Comparison of ENCODE assay signal across 34 cellular contexts in the genomic region with DNA sequence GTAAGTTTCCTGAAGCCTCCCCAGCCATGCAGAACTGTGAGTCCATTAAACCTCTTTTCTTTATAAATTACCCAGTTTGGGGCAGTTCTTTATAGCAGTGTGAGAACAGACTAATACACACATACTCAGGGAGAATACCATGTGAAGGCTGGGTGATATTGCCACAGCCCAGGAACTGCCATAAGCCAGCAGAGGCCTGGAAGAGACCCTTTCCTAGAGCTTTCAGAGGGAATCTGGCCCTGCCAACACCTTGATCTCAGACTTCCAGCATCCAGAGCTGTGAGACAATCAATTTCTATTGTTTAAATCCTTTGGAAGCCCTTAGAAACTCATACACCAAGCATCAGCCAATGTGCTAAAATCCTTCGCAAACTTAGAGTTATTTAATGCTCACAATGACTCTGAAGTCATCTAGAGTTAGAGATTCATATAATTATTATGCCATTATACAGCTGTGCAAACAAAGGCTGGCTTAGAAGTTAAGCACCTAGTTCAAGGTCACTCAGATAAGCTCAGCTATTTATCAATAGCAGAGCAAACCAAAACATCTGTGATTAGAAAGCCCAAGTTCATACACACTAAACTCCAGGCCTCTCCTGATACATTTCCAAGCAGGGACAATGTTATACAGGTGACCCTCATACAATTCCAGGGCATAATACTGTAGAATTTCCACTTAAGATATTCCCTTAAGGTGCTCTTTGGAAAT.
"Had no signal": no experiment of that assay in that cellular context is flagged by ENCODE, and none has a peak within 500 bp of the region (broad histone marks: within the 10 kb centered on the region; RNA-seq: fewer than 3 reads in every experiment).

No MANE protein-coding gene starts in this region.

- H3K9me3 Mint-ChIP-seq: activated CD4-positive, alpha-beta T cell treated with anti-CD3 and anti-CD28 coated beads, Interleukin-2, amount 10 ng/mL, durations not matched to agents 7 days and 5 days; activated naive CD4-positive, alpha-beta T cell treated with anti-CD3 and anti-CD28 coated beads, Interleukin-2, amount 10 ng/mL, durations not matched to agents 7 days and 5 days; activated naive CD8-positive, alpha-beta T cell treated with anti-CD3 and anti-CD28 coated beads, Interleukin-2, amount 50 U/mL, for 24 hours; activated T-cell treated with anti-CD3 and anti-CD28 coated beads, Interleukin-2, amount 50 U/mL, for 24 hours; activated T-helper 2 cell treated with anti-CD3 and anti-CD28 coated beads, Interferon-gamma antibody, Interleukin-2, Interleukin-4, amounts not matched to agents 10 μg/mL and 5 μg/mL and 100 μg/mL, durations not matched to agents 14 hours and 24 hours and 36 hours; T-helper 1 cell treated with Interleukin-12 subunit alpha and Interleukin-12 subunit beta and Interleukin-4 antibody, amounts not matched to agents 30 μg/mL and 1 μg/mL, for 36 hours; T-helper 2 cell treated with Interferon-gamma antibody and Interleukin-4, amounts not matched to agents 5 μg/mL and 100 μg/mL, for 36 hours had no signal

- H3K27me3 Mint-ChIP-seq: activated CD4-positive, alpha-beta T cell treated with anti-CD3 and anti-CD28 coated beads, Interleukin-2, amount 10 ng/mL, durations not matched to agents 7 days and 5 days had no signal

- DNase-seq: activated CD4-positive, alpha-beta T cell treated with anti-CD3 and anti-CD28 coated beads for 36 hours; activated CD4-positive, alpha-beta T cell treated with anti-CD3 and anti-CD28 coated beads, Interleukin-2, amount 10 ng/mL, durations not matched to agents 7 days and 5 days; activated CD4-positive, alpha-beta T cell treated with anti-CD3 and anti-CD28 coated beads, Interleukin-2, amount 50 U/mL, for 48 hours; activated CD8-positive, alpha-beta T cell treated with anti-CD3 and anti-CD28 coated beads, Interleukin-2, amount 10 ng/mL, durations not matched to agents 7 days and 5 days; activated naive CD4-positive, alpha-beta T cell treated with anti-CD3 and anti-CD28 coated beads, Interleukin-2, amount 10 ng/mL, durations not matched to agents 7 days and 5 days; activated naive CD8-positive, alpha-beta T cell treated with anti-CD3 and anti-CD28 coated beads, Interleukin-2, amount 50 U/mL, for 24 hours; activated T-cell treated with anti-CD3 and anti-CD28 coated beads, Interleukin-2, amount 50 U/mL, for 24 hours; anterior cingulate cortex; brain microvascular endothelial cell; central memory CD4-positive, alpha-beta T cell; Kasumi-1; KG1; MG63; NCI-H1048; NCI-H1105 treated with DMSO at 0.1 percent for 48 hours; NCI-H1436; NCI-H1694; NCI-H1930; NCI-H2081 treated with DMSO at 0.1 percent for 48 hours; NCI-H226; NCI-H446 treated with DMSO at 0.1 percent for 48 hours; NCI-H524; NCI-H69; NK-92 treated with Interleukin-12 subunit alpha and Interleukin-12 subunit beta, amount 100 ng/mL, for 24 hours; PC-9; SHP77; SJCRH30 had no signal

- H3K4me3 Mint-ChIP-seq: activated CD4-positive, alpha-beta T cell treated with anti-CD3 and anti-CD28 coated beads for 36 hours; activated CD4-positive, alpha-beta T cell treated with anti-CD3 and anti-CD28 coated beads, Interleukin-2, amount 10 ng/mL, durations not matched to agents 7 days and 5 days; activated CD8-positive, alpha-beta T cell treated with anti-CD3 and anti-CD28 coated beads, Interleukin-2, amount 10 ng/mL, durations not matched to agents 7 days and 5 days; activated naive CD4-positive, alpha-beta T cell treated with anti-CD3 and anti-CD28 coated beads, Interleukin-2, amount 10 ng/mL, durations not matched to agents 7 days and 5 days; activated naive CD8-positive, alpha-beta T cell; activated naive CD8-positive, alpha-beta T cell treated with anti-CD3 and anti-CD28 coated beads, Interleukin-2, amount 50 U/mL, for 24 hours; activated T-cell treated with anti-CD3 and anti-CD28 coated beads, Interleukin-2, amount 50 U/mL, for 24 hours; T-helper 1 cell treated with Interleukin-12 subunit alpha and Interleukin-12 subunit beta and Interleukin-4 antibody, amounts not matched to agents 30 μg/mL and 1 μg/mL, for 36 hours; T-helper 2 cell treated with Interferon-gamma antibody and Interleukin-4, amounts not matched to agents 5 μg/mL and 100 μg/mL, for 36 hours; WTC11 had no signal

- H3K36me3 Mint-ChIP-seq: activated naive CD4-positive, alpha-beta T cell treated with anti-CD3 and anti-CD28 coated beads, Interleukin-2, amount 10 ng/mL, durations not matched to agents 7 days and 5 days; activated naive CD8-positive, alpha-beta T cell; WTC11 had no signal

- H3K27ac ChIP-seq: brain microvascular endothelial cell, PC-9, SJCRH30, SK-N-MC had no signal

- ATAC-seq: activated CD4-positive, alpha-beta T cell treated with anti-CD3 and anti-CD28 coated beads for 36 hours; activated CD4-positive, CD25-positive, alpha-beta regulatory T cell treated with anti-CD3 and anti-CD28 coated beads, Interleukin-2, amount 50 U/mL, for 24 hours; activated CD8-positive, alpha-beta T cell treated with anti-CD3 and anti-CD28 coated beads, Interleukin-2, amount 10 ng/mL, durations not matched to agents 7 days and 5 days; activated naive CD8-positive, alpha-beta T cell treated with anti-CD3 and anti-CD28 coated beads, Interleukin-2, amount 50 U/mL, for 24 hours; WTC11 had no signal

- H3K27ac Mint-ChIP-seq: activated CD4-positive, alpha-beta T cell treated with anti-CD3 and anti-CD28 coated beads for 36 hours; activated CD4-positive, alpha-beta T cell treated with anti-CD3 and anti-CD28 coated beads, Interleukin-2, amount 10 ng/mL, durations not matched to agents 7 days and 5 days; activated CD8-positive, alpha-beta T cell treated with anti-CD3 and anti-CD28 coated beads, Interleukin-2, amount 10 ng/mL, durations not matched to agents 7 days and 5 days; activated naive CD4-positive, alpha-beta T cell treated with anti-CD3 and anti-CD28 coated beads, Interleukin-2, amount 10 ng/mL, durations not matched to agents 7 days and 5 days; activated naive CD8-positive, alpha-beta T cell; activated naive CD8-positive, alpha-beta T cell treated with anti-CD3 and anti-CD28 coated beads, Interleukin-2, amount 50 U/mL, for 24 hours; activated T-cell treated with anti-CD3 and anti-CD28 coated beads, Interleukin-2, amount 50 U/mL, for 24 hours; activated T-helper 2 cell treated with anti-CD3 and anti-CD28 coated beads, Interferon-gamma antibody, Interleukin-2, Interleukin-4, amounts not matched to agents 10 μg/mL and 5 μg/mL and 100 μg/mL, durations not matched to agents 14 hours and 24 hours and 36 hours; T-helper 1 cell treated with Interleukin-12 subunit alpha and Interleukin-12 subunit beta and Interleukin-4 antibody, amounts not matched to agents 30 μg/mL and 1 μg/mL, for 36 hours; T-helper 2 cell treated with Interferon-gamma antibody and Interleukin-4, amounts not matched to agents 5 μg/mL and 100 μg/mL, for 36 hours; WTC11 had no signal

- H3K4me1 Mint-ChIP-seq: activated CD4-positive, alpha-beta T cell treated with anti-CD3 and anti-CD28 coated beads for 36 hours; activated CD4-positive, alpha-beta T cell treated with anti-CD3 and anti-CD28 coated beads, Interleukin-2, amount 10 ng/mL, durations not matched to agents 7 days and 5 days; activated naive CD4-positive, alpha-beta T cell treated with anti-CD3 and anti-CD28 coated beads, Interleukin-2, amount 10 ng/mL, durations not matched to agents 7 days and 5 days; activated naive CD8-positive, alpha-beta T cell treated with anti-CD3 and anti-CD28 coated beads, Interleukin-2, amount 50 U/mL, for 24 hours had no signal
